Comparison of ENCODE assay signal across 15 cellular contexts in the genomic region with DNA sequence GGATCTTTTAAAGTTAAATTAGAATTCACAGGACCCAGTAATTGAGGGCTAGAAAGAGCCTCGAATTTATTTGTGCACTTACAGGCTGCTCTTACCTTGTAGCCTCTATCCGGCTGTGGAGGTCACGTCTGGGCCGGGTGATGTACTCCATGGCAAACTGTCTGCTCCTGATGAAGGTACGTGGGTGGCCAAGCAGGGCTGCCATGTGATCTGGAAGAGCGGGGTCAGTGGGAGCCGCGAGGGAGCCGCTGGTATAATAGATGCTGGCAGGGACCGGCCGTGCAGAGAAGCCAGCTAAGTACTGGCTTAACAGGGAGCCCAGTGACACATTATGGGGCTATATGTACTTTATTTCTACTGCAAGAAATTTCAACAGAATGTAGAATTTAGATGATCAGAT. TPM values are rescaled to one million over a fixed set of nuclear protein-coding genes. Genes with fewer than 3 reads are reported as not detected.
A peak's percentile ranks its signal among the peaks of the same experiment; 100 is the strongest.
DNase-seq lines count a peak whose midpoint lies in the region; TF ChIP-seq lines count a peak whose summit lies in the region.
"Had no signal": no experiment of that assay in that cellular context is flagged by ENCODE, and none has a peak within 500 bp of the region (broad histone marks: within the 10 kb centered on the region; RNA-seq: fewer than 3 reads in every experiment).

No MANE protein-coding gene starts in this region.

- no peaks in the 10 kb centered on the region for H3K27me3 ChIP-seq in Karpas-422 (ENCODE audit: low read length)
- H3K27me3 ChIP-seq in dorsolateral prefrontal cortex: no peaks in the 10 kb centered on the region
- H3K27me3 ChIP-seq: MG63 had no signal

- H3K4me2 ChIP-seq in Karpas-422 (ENCODE audit: low read depth, low read length, poor library complexity, severe bottlenecking): no peak overlapping the region

- no peak overlapping the region for H2AFZ ChIP-seq in Karpas-422 (ENCODE audit: low read length)

- no peaks in the 10 kb centered on the region for H3K9me2 ChIP-seq in Karpas-422 (replicated peaks; ENCODE audit: insufficient read depth, low read length)

- H3K36me3 ChIP-seq in Karpas-422 (ENCODE audit: insufficient read depth, low read length): peaks cover 16% of the 10 kb centered on the region; the same call in 1 of the 2 replicates

- H3K27ac ChIP-seq in Karpas-422 (ENCODE audit: low read length) (peak overlapping the region; percentile 90; the same call in 1 of the 2 replicates), dorsolateral prefrontal cortex (peak overlapping the region in 43 of 59 donors; percentile 0 to 81 (median 55)), temporal lobe (ENCODE audit: low read depth, low read length) (peak overlapping the region; percentile 55)

- H3K9ac ChIP-seq in Karpas-422 (ENCODE audit: low read length): no peak overlapping the region

- no peak for DNase-seq in Karpas-422
- peak in 3 of 10 donors; percentile 29 to 42 (median 31) for DNase-seq in dorsolateral prefrontal cortex
- peak; percentile 45 for DNase-seq in left kidney (ENCODE audit: low read depth, low spot score)
- DNase-seq in COLO668 (lab: John Stamatoyannopoulos, UW; ENCODE audit: unreplicated experiment): no peak
- no peak for DNase-seq in MV-4-11 (lab: John Stamatoyannopoulos, UW)
- DNase-seq in iPS-NIHi7 (ENCODE audit: extremely low spot score): no peak
- DNase-seq: activated CD4-positive, CD25-positive, alpha-beta regulatory T cell treated with anti-CD3 and anti-CD28 coated beads, Interleukin-2, amount 50 U/mL, for 72 hours; activated CD8-positive, alpha-beta memory T cell treated with anti-CD3 and anti-CD28 coated beads, Interleukin-2, amount 10 ng/mL, durations not matched to agents 7 days and 5 days; AML-193; central memory CD4-positive, alpha-beta T cell; effector memory CD8-positive, alpha-beta T cell; immature natural killer cell; MG63 had no signal

- H3K4me3 ChIP-seq in Karpas-422 (ENCODE audit: low read length) (no peak overlapping the region), dorsolateral prefrontal cortex (no peak overlapping the region)
- H3K4me3 ChIP-seq: MG63 had no signal

- no peak for TF ChIP-seq CTCF in dorsolateral prefrontal cortex (IDR thresholded peaks at IDR 0.05 in 54 of 56, conservative IDR thresholded peaks at IDR 0.05 in 2 of 56; ENCODE audit: low read depth in 1 of 56, partially characterized antibody in 56 of 56)

- intact Hi-C loops in dorsolateral prefrontal cortex (cut with DNase I): loop anchor here (5.0 to 10.0 kb wide), 2 partner anchors 65 to 83 kb away; a partner anchor contains a TSS

- no peaks in the 10 kb centered on the region for H4K20me1 ChIP-seq in Karpas-422 (ENCODE audit: insufficient read depth, low read depth, low read length)

- H3K79me2 ChIP-seq in Karpas-422 (ENCODE audit: low read length): no peaks in the 10 kb centered on the region

- H3K9me3 ChIP-seq in Karpas-422 (ENCODE audit: low read length): no peaks in the 10 kb centered on the region
- H3K9me3 ChIP-seq: Caco-2, MG63 had no signal

- H3K4me1 ChIP-seq in Karpas-422 (ENCODE audit: low read length): peaks cover 33% of the 10 kb centered on the region

RNA-seq across cellular contexts. Expression of a gene that starts 59.2 kb away (rescaled TPM):
- 68.6 and 74.0 TPM in 2 replicates for total RNA-seq in Karpas-422 (2014; rRNA removed; shearing (Covaris generic); ENCODE audit: low replicate concordance)
- 10 to 100 TPM; 18.6 to 47.4 (median 29.0) TPM for total RNA-seq in dorsolateral prefrontal cortex
- 10.8 TPM for total RNA-seq in temporal lobe
